In the genomic region with DNA sequence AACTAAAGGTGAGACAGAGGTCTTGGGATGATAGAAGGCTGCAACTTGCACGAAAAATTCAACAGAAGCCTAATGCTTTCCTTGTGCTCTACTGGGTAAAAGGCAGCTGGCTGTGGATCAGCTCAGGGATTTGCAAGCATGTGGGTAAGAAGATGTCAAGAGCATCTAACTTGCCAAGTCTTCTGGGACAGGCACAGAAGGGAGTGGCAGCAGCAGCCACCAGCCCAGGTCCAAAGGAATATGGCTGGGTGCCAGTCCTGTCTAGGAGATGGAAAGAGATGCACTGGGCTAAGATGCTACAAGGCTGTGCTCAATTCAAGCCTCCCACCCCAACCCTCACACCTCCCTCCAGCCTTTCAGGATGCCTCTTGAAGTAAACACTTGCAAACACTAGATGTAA, we compare ENCODE assay signal across 21 cellular contexts.
"Had no signal": no experiment of that assay in that cellular context is flagged by ENCODE, and none has a peak within 500 bp of the region (broad histone marks: within the 10 kb centered on the region; RNA-seq: fewer than 3 reads in every experiment).

No MANE protein-coding gene starts in this region.

- H3K9me3 ChIP-seq: adrenal gland, upper lobe of right lung had no signal

- FAIRE-seq: astrocyte, bronchial epithelial cell, islet of Langerhans had no signal

- H3K4me3 ChIP-seq: adrenal gland, lung, stomach, upper lobe of right lung had no signal

- H3K36me3 ChIP-seq: adrenal gland, stomach, upper lobe of right lung had no signal

- H3K27ac ChIP-seq: adrenal gland, stomach, upper lobe of right lung had no signal

- DNase-seq: activated CD4-positive, alpha-beta T cell treated with anti-CD3 and anti-CD28 coated beads for 36 hours; activated CD4-positive, alpha-beta T cell treated with anti-CD3 and anti-CD28 coated beads, Interleukin-2, amount 50 U/mL, for 48 hours; activated gamma-delta T cell; adrenal gland; effector CD4-positive, alpha-beta T cell; foreskin melanocyte; glutamatergic neuron; hippocampal formation; left colon; nephron progenitor cell; occipital lobe; retina; stomach; T-cell; upper lobe of right lung had no signal

- H3K27me3 ChIP-seq: adrenal gland, stomach, upper lobe of right lung had no signal

- ATAC-seq: activated CD4-positive, alpha-beta T cell treated with anti-CD3 and anti-CD28 coated beads for 36 hours; activated naive CD4-positive, alpha-beta T cell treated with anti-CD3 and anti-CD28 coated beads, Interleukin-2, amount 50 U/mL, for 72 hours; left colon; T-cell; upper lobe of right lung; WTC11 had no signal
